In the genomic region with DNA sequence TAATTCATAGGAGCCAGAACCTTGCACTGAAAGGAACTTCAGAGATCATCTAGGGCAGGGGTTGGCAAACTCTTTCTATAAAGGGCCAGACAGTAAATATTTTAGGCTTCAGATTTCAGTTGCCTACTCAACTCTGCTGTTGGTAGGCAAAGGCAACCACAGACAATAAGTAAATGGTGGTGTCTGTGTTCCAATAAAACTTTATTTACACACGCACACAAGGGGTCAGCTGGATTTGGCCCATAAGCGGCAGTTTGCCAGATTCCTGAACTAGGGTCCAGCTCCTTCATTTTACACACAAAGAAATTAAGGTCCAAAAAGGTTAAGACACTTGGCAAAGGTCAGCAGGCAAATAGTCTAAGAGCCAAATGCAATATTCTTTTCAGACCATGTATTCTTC, we compare ENCODE assay signal across 26 cellular contexts.
"Had no signal": no experiment of that assay in that cellular context is flagged by ENCODE, and none has a peak within 500 bp of the region (broad histone marks: within the 10 kb centered on the region; RNA-seq: fewer than 3 reads in every experiment).

No MANE protein-coding gene starts in this region.

- H3K27me3 ChIP-seq: ascending aorta, body of pancreas, Peyer's patch, SJCRH30 had no signal

- H3K9me3 Mint-ChIP-seq: activated CD8-positive, alpha-beta T cell treated with anti-CD3 and anti-CD28 coated beads for 36 hours; activated naive CD4-positive, alpha-beta T cell treated with anti-CD3 and anti-CD28 coated beads, Interleukin-2, amount 50 U/mL, for 24 hours; activated T-cell treated with anti-CD3 and anti-CD28 coated beads, Interleukin-2, amount 50 U/mL, for 24 hours; activated T-helper 1 cell treated with anti-CD3 and anti-CD28 coated beads, Interleukin-12 subunit alpha, Interleukin-12 subunit beta, Interleukin-2, Interleukin-4 antibody, amounts not matched to agents 30 ng/mL and 10 ng/mL and 1 ng/mL, durations not matched to agents 14 hours and 24 hours and 36 hours; central memory CD8-positive, alpha-beta T cell; T-helper 2 cell treated with Interferon-gamma antibody and Interleukin-4, amounts not matched to agents 5 μg/mL and 100 μg/mL, for 36 hours had no signal

- H3K4me1 ChIP-seq: ascending aorta, Peyer's patch, SJCRH30 had no signal

- H3K9ac ChIP-seq: KMS-11, SK-N-SH had no signal

- H3K4me1 Mint-ChIP-seq: activated naive CD4-positive, alpha-beta T cell treated with anti-CD3 and anti-CD28 coated beads, Interleukin-2, amount 50 U/mL, for 24 hours had no signal

- H3K27ac Mint-ChIP-seq: activated CD8-positive, alpha-beta T cell treated with anti-CD3 and anti-CD28 coated beads for 36 hours; activated naive CD4-positive, alpha-beta T cell treated with anti-CD3 and anti-CD28 coated beads, Interleukin-2, amount 50 U/mL, for 24 hours; activated T-cell treated with anti-CD3 and anti-CD28 coated beads, Interleukin-2, amount 50 U/mL, for 24 hours; activated T-helper 1 cell treated with anti-CD3 and anti-CD28 coated beads, Interleukin-12 subunit alpha, Interleukin-12 subunit beta, Interleukin-2, Interleukin-4 antibody, amounts not matched to agents 30 ng/mL and 10 ng/mL and 1 ng/mL, durations not matched to agents 14 hours and 24 hours and 36 hours; T-helper 2 cell treated with Interferon-gamma antibody and Interleukin-4, amounts not matched to agents 5 μg/mL and 100 μg/mL, for 36 hours had no signal

- H3K4me3 ChIP-seq: ascending aorta, body of pancreas, Peyer's patch, SJCRH30 had no signal

- H3K27ac ChIP-seq: ascending aorta, body of pancreas, KMS-11, Peyer's patch, RWPE1, SJCRH30 had no signal

- H3K9me3 ChIP-seq: ascending aorta, body of pancreas, Peyer's patch, SJCRH30, SK-N-SH had no signal

- DNase-seq: activated CD4-positive, alpha-beta T cell treated with anti-CD3 and anti-CD28 coated beads for 4 hours; activated CD8-positive, alpha-beta T cell treated with anti-CD3 and anti-CD28 coated beads for 36 hours; activated effector memory CD4-positive, alpha-beta T cell treated with Interleukin-2 at 50 U/mL for 16 hours; activated naive CD4-positive, alpha-beta T cell; activated T-cell treated with anti-CD3 and anti-CD28 coated beads, Interleukin-2, amount 50 U/mL, for 24 hours; body of pancreas; MV-4-11; NCI-H1105; NCI-H1436; NCI-H1694 treated with DMSO at 0.1 percent for 48 hours; NCI-H2029 treated with DMSO at 0.1 percent for 48 hours; NCI-H510A treated with DMSO at 0.1 percent for 48 hours; Peyer's patch; Right ventricle myocardium superior; SJCRH30; SK-N-SH; T-helper 1 cell had no signal

- ATAC-seq: activated CD4-positive, CD25-positive, alpha-beta regulatory T cell treated with anti-CD3 and anti-CD28 coated beads, Interleukin-2, amount 50 U/mL, for 24 hours; activated CD8-positive, alpha-beta T cell treated with anti-CD3 and anti-CD28 coated beads for 36 hours; body of pancreas had no signal

- FAIRE-seq: bronchial epithelial cell had no signal

- H3K4me2 ChIP-seq: KMS-11, SK-N-SH had no signal

- H3K4me3 Mint-ChIP-seq: activated CD8-positive, alpha-beta T cell treated with anti-CD3 and anti-CD28 coated beads for 36 hours; activated naive CD4-positive, alpha-beta T cell treated with anti-CD3 and anti-CD28 coated beads, Interleukin-2, amount 50 U/mL, for 24 hours; activated T-cell treated with anti-CD3 and anti-CD28 coated beads, Interleukin-2, amount 50 U/mL, for 24 hours; activated T-helper 1 cell treated with anti-CD3 and anti-CD28 coated beads, Interleukin-12 subunit alpha, Interleukin-12 subunit beta, Interleukin-2, Interleukin-4 antibody, amounts not matched to agents 30 ng/mL and 10 ng/mL and 1 ng/mL, durations not matched to agents 14 hours and 24 hours and 36 hours; central memory CD8-positive, alpha-beta T cell; T-helper 2 cell treated with Interferon-gamma antibody and Interleukin-4, amounts not matched to agents 5 μg/mL and 100 μg/mL, for 36 hours had no signal

- H3K27me3 Mint-ChIP-seq: activated CD8-positive, alpha-beta T cell treated with anti-CD3 and anti-CD28 coated beads for 36 hours; activated naive CD4-positive, alpha-beta T cell treated with anti-CD3 and anti-CD28 coated beads, Interleukin-2, amount 50 U/mL, for 24 hours; activated T-cell treated with anti-CD3 and anti-CD28 coated beads, Interleukin-2, amount 50 U/mL, for 24 hours; central memory CD8-positive, alpha-beta T cell had no signal
